8 cellular contexts compared by ENCODE assay signal in the genomic region with DNA sequence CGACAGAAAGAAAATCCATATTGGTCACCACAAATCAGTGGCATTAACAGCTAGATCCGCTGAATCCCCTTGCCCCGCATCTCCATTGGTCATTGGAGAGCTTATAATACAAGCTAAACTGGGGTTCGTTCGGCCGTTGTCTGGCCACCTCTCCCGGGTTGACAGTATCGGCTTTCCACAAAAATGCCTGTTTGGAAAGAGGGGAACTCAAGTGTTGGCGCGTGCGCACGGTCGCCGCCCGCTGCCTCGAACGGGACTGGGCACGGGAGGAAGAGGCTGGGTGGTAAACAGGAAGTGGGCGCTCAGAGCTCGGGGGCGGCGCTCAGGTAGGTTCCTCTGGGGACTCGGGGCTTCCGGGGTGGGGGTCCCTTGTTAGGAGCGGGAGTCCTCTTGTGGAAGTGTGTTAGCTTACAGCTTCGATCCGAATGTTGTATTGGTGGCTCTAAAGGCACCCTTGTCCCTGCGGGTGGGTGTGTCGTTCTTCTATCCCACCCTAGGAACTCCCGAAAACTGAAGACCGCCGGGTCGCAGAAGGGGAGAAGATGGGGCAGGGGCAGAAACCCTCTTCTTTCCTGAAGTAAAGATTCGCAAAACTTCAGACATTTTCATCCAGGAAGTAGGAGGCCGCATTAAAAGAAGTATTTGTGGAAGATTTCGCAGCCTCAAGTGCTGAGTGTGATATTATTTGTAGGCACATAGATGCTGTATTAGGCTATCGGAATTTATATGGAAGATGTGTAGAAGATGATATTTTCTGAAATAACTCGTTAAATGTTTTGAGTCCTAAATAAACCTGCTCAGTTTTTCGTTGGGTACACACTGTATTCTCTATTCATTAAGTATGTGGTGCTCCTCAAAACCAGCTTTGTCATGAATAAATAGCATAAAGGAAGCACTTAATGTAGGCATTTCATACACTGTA. TPM values are rescaled to one million over a fixed set of nuclear protein-coding genes. Genes with fewer than 3 reads are reported as not detected.
A peak's percentile ranks its signal among the peaks of the same experiment; 100 is the strongest.
DNase-seq lines count a peak whose midpoint lies in the region; ATAC-seq and TF ChIP-seq lines count a peak whose summit lies in the region.

No MANE protein-coding gene starts in this region.

- H3K4me1 ChIP-seq in mucosa of rectum (ENCODE audit: control insufficient read depth in 2 of 2, insufficient read depth in 2 of 2, low read length in 2 of 2) = peaks cover 6 to 8% of the 10 kb centered on the region in 2 donors

- peaks cover 4 to 17% of the 10 kb centered on the region in 2 donors for H3K36me3 ChIP-seq in mucosa of rectum (ENCODE audit: control insufficient read depth in 2 of 2, insufficient read depth in 2 of 2, low read length in 2 of 2)

- peak; percentile 93 for DNase-seq in DMS53 treated with DMSO at 0.1 percent for 48 hours (lab: John Stamatoyannopoulos, UW; ENCODE audit: unreplicated experiment)
- DNase-seq in OCI-M2 (lab: John Stamatoyannopoulos, UW; ENCODE audit: unreplicated experiment) = peak; percentile 43
- peak; percentile 86 for DNase-seq in activated T-cell treated with anti-CD3 and anti-CD28 coated beads, Interleukin-2, amount 50 U/mL, for 1 hour
- DNase-seq in epithelial cell of proximal tubule (ENCODE audit: low read depth) = peak; percentile 61
- peak; percentile 91 for DNase-seq in stimulated activated CD8-positive, alpha-beta memory T cell treated with anti-CD3 and anti-CD28 coated beads, Interleukin-4, amount 100 ng/mL, for 48 hours

- no peak for TF ChIP-seq RAD21 in Ishikawa (IDR thresholded peaks at IDR 0.05; ENCODE audit: low read depth)

- no peak for TF ChIP-seq EP300 in Ishikawa (IDR thresholded peaks at IDR 0.05; ENCODE audit: borderline replicate concordance)

- H3K4me3 ChIP-seq in epithelial cell of proximal tubule (ENCODE audit: low read depth, low read length) (peak overlapping the region; percentile 84), mucosa of rectum (ENCODE audit: low read length in 2 of 2) (peak overlapping the region; percentile 98 to 99)

- no peaks in the 10 kb centered on the region for H3K9me3 ChIP-seq in mucosa of rectum (ENCODE audit: control insufficient read depth in 2 of 2, low read length in 2 of 2)

- no peak for TF ChIP-seq CTCF in epithelial cell of proximal tubule (conservative IDR thresholded peaks at IDR 0.05; ENCODE audit: low read depth, low read length)

- no peaks in the 10 kb centered on the region for H3K27me3 ChIP-seq in mucosa of rectum (ENCODE audit: control insufficient read depth in 2 of 2, insufficient read depth in 2 of 2, low read length in 2 of 2)

- peak; percentile 66 for ATAC-seq in GM21619 (IDR thresholded peaks at IDR 0.05; ENCODE audit: unreplicated experiment)

- peak overlapping the region; percentile 98 for H3K27ac ChIP-seq in mucosa of rectum (ENCODE audit: low read depth in 2 of 2, low read length in 2 of 2)

- H3K9ac ChIP-seq in mucosa of rectum (ENCODE audit: low read depth in 1 of 2, low read length in 2 of 2) = peak overlapping the region; percentile 94 to 97

TF ChIP-seq in Ishikawa, 13 proteins besides CTCF, POLR2A, EP300 and RAD21:
- TF ChIP-seq EGR1 (IDR thresholded peaks at IDR 0.05) (no peak), MAX (IDR thresholded peaks at IDR 0.05) (peak; percentile 66), YY1 (IDR thresholded peaks at IDR 0.05; ENCODE audit: low read depth) (peak; percentile 80), ZBTB7A (IDR thresholded peaks at IDR 0.05; ENCODE audit: low read depth) (peak; percentile 43; the same call in 1 of the 2 replicates), TAF1 (IDR thresholded peaks at IDR 0.05; ENCODE audit: low read depth) (peak; percentile 41; the same call in 1 of the 2 replicates), TCF12 (IDR thresholded peaks at IDR 0.05; ENCODE audit: low read depth) (peak; percentile 47; the same call in 1 of the 2 replicates), TEAD4 (IDR thresholded peaks at IDR 0.05) (no peak), FOXM1 (IDR thresholded peaks at IDR 0.05; ENCODE audit: borderline replicate concordance, low read depth) (no peak), REST (IDR thresholded peaks at IDR 0.05; ENCODE audit: low read depth) (no peak), CREB1 (IDR thresholded peaks at IDR 0.05; ENCODE audit: low read depth) (no peak), USF1 (IDR thresholded peaks at IDR 0.05) (peak; percentile 27; the same call in 1 of the 2 replicates), NFIC (IDR thresholded peaks at IDR 0.05) (no peak)
TF ChIP-seq in Ishikawa: peak in this region for 6.

RNA-seq across cellular contexts. Expression of gene BROX, which starts 1.0 kb away (rescaled TPM):
- total RNA-seq in epithelial cell of proximal tubule = 36.3 and 41.5 TPM in 2 replicates

RNA-seq across cellular contexts. Expression of gene AIDA, which starts 1.1 kb away (rescaled TPM):
- 45.5 and 51.1 TPM in 2 replicates for total RNA-seq in epithelial cell of proximal tubule

RNA-seq across cellular contexts. Expression of gene FAM177B, which starts 23.6 kb away (rescaled TPM):
- not detected in 2 replicates for total RNA-seq in epithelial cell of proximal tubule

Comparison
In these comparisons a context has a peak if more than half of its experiments do, and no peak if none do; other contexts are left out.
1. Peak in every context shown above with its lines: DNase-seq, ATAC-seq, H3K4me3 ChIP-seq and H3K27ac ChIP-seq.
2. DNase-seq: peak in every context shown above with its lines; median percentile 93 in DMS53 treated with DMSO at 0.1 percent for 48 hours; 91 in stimulated activated CD8-positive, alpha-beta memory T cell treated with anti-CD3 and anti-CD28 coated beads, Interleukin-4, amount 100 ng/mL, for 48 hours; 86 in activated T-cell treated with anti-CD3 and anti-CD28 coated beads, Interleukin-2, amount 50 U/mL, for 1 hour; 61 in epithelial cell of proximal tubule; 43 in OCI-M2.